9 cellular contexts compared by ENCODE assay signal in genomic region chr17:10117581-10118001, GRCh38.
DNase-seq lines count a peak whose midpoint lies in the region; ATAC-seq and TF ChIP-seq lines count a peak whose summit lies in the region.
"Had no signal": no experiment of that assay in that cellular context is flagged by ENCODE, and none has a peak within 500 bp of the region (broad histone marks: within the 10 kb centered on the region; RNA-seq: fewer than 3 reads in every experiment).

No MANE protein-coding gene starts in this region.

- no peak overlapping the region for H3K27ac Mint-ChIP-seq in T-helper 17 cell

- DNase-seq in Right ventricle myocardium superior (peak; percentile 66), cardiac septum (ENCODE audit: low spot score) (no peak), T-helper 17 cell (no peak), right lobe of liver (no peak), vagina (ENCODE audit: extremely low spot score in 2 of 2) (no peak), NCI-H1694 treated with DMSO at 0.1 percent for 48 hours (lab: John Stamatoyannopoulos, UW) (no peak), cerebellum (ENCODE audit: low spot score) (no peak)

- H3K4me1 ChIP-seq in right lobe of liver (no peaks in the 10 kb centered on the region), vagina (peaks cover 99% of the 10 kb centered on the region)

- H3K27ac ChIP-seq in right lobe of liver (no peak overlapping the region), vagina (peak overlapping the region; percentile 7)

- H3K27me3 Mint-ChIP-seq in T-helper 17 cell, result peaks cover 62% of the 10 kb centered on the region

- H3K27me3 ChIP-seq in right lobe of liver (no peaks in the 10 kb centered on the region), vagina (no peaks in the 10 kb centered on the region)

- H3K36me3 ChIP-seq in right lobe of liver (no peaks in the 10 kb centered on the region), vagina (no peaks in the 10 kb centered on the region)

- H3K36me3 Mint-ChIP-seq in T-helper 17 cell (ENCODE audit: low read depth), result no peaks in the 10 kb centered on the region
- H3K36me3 Mint-ChIP-seq: stimulated activated memory B cell treated with anti-CD40 and anti-IgM and Interleukin-4, amounts not matched to agents 10 μg/mL and 1 μg/mL and 100 μg/mL, for 72 hours had no signal

- H3K4me3 Mint-ChIP-seq in T-helper 17 cell, result no peak overlapping the region
- H3K4me3 Mint-ChIP-seq: stimulated activated memory B cell treated with anti-CD40 and anti-IgM and Interleukin-4, amounts not matched to agents 10 μg/mL and 1 μg/mL and 100 μg/mL, for 72 hours had no signal

- peaks cover 21% of the 10 kb centered on the region for H3K4me1 Mint-ChIP-seq in T-helper 17 cell

- H3K4me3 ChIP-seq in right lobe of liver (no peak overlapping the region), vagina (no peak overlapping the region)

- no peak for ATAC-seq in Right ventricle myocardium superior (ENCODE audit: poor library complexity)
- ATAC-seq in T-helper 17 cell, result peak; percentile 20
- peak; percentile 21 to 52 (median 36) for ATAC-seq in right lobe of liver
- no peak for ATAC-seq in GM21526 (IDR thresholded peaks at IDR 0.05; ENCODE audit: low FRiP score, unreplicated experiment)
- ATAC-seq: stimulated activated memory B cell treated with anti-CD40 and anti-IgM and Interleukin-4, amounts not matched to agents 10 μg/mL and 1 μg/mL and 100 μg/mL, for 72 hours had no signal

- H3K9me3 ChIP-seq in T-helper 17 cell (ENCODE audit: control insufficient read depth, low read length, poor library complexity, severe bottlenecking) (no peaks in the 10 kb centered on the region), right lobe of liver (no peaks in the 10 kb centered on the region), vagina (no peaks in the 10 kb centered on the region)

- TF ChIP-seq POLR2A in right lobe of liver (IDR thresholded peaks at IDR 0.05) (no peak), vagina (IDR thresholded peaks at IDR 0.05) (no peak)

- intact Hi-C loops in Right ventricle myocardium superior (cut with DNase I), result no loop called here
- intact Hi-C loops in cardiac septum (cut with DNase I), result loop anchor here (5.0 to 10.0 kb wide), 2 partner anchors 145 to 177 kb away; no protein-coding TSS in a partner anchor
- intact Hi-C loops in right lobe of liver (cut with DNase I), result no loop called here
- intact Hi-C loops in vagina (cut with DNase I), result no loop called here

- WGBS in right lobe of liver (ENCODE audit: insufficient coverage, low coverage, low lambda C conversion rate, missing lambda C conversion rate), result 37% methylated on average over 7 of the region's 7 CpGs

- TF ChIP-seq CTCF in right lobe of liver (IDR thresholded peaks at IDR 0.05), result no peak
- TF ChIP-seq CTCF in vagina (IDR thresholded peaks at IDR 0.05), result no peak

Comparison
In these comparisons a context has a peak if more than half of its experiments do, and no peak if none do; other contexts are left out.
1. ATAC-seq: peak in T-helper 17 cell (single experiment) and right lobe of liver (4 of 4); none in Right ventricle myocardium superior (single experiment) and GM21526 (single experiment).